Comparison of ENCODE assay signal across 32 cellular contexts in the genomic region with DNA sequence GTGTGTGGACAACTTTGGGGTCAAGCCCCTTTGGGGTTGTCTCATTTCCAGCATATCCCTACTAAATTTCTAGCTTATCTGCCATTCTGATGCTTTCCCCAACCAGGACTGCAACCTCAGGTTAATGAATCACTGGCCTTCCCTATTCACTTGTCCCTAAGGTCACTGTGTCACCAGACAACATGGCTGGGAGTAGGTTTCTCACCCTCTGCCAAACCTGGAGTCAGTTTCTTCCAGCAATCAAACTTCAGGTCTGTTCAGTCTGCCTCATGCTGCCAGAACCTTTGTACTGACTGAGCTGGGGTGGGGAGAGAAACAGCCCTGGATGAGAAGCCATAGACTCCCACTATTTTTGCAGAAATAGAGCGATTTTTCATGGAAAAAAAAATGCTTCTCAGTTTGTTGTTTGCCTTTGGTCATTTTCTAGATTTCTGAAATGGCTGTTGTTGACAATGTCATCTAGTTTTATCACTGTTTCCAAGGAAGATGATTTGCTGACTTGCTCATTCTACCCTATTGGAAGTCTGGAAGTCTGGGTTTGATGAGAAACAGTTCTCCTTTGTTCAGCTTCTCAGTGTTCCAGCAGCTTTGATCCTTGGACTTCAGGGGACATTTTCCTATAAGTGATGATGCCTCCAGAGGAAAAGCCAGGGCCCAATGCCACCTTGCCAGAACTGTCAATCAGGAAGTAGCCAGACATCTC.
DNase-seq lines count a peak whose midpoint lies in the region; ATAC-seq, FAIRE-seq and TF ChIP-seq lines count a peak whose summit lies in the region.
"Had no signal": no experiment of that assay in that cellular context is flagged by ENCODE, and none has a peak within 500 bp of the region (broad histone marks: within the 10 kb centered on the region; RNA-seq: fewer than 3 reads in every experiment).

No MANE protein-coding gene starts in this region.

- H4K8ac ChIP-seq in IMR-90 (ENCODE audit: low read depth in 2 of 2, low read length in 2 of 2) = peak overlapping the region in 1 of 2 experiments; percentile 66; a peak in 2 of 4 replicates

- H3K27ac ChIP-seq in IMR-90 (ENCODE audit: insufficient read depth, low read length) = no peak overlapping the region
- H3K27ac ChIP-seq: left lung, psoas muscle, SJCRH30, skin epidermis had no signal

- H4K20me1 ChIP-seq in IMR-90 (ENCODE audit: insufficient read depth, low read length) = no peaks in the 10 kb centered on the region

- BruUV-seq in IMR-90 (replicated peaks; lab: Mats Ljungman, UMichigan) = no TSS peak

- H2BK5ac ChIP-seq in IMR-90 (ENCODE audit: low read depth, low read length, poor library complexity, severe bottlenecking) = peak overlapping the region; percentile 1

- peak overlapping the region; percentile 14 for H3K14ac ChIP-seq in IMR-90 (replicated peaks; ENCODE audit: low read depth, low read length)

- no peak for TF ChIP-seq RAD21 in IMR-90 (IDR thresholded peaks at IDR 0.05; ENCODE audit: low read length)

- no peaks in the 10 kb centered on the region for H3K9me3 Mint-ChIP-seq in progenitor cell of endocrine pancreas (ENCODE audit: low read depth)
- H3K9me3 Mint-ChIP-seq: activated CD4-positive, alpha-beta T cell treated with anti-CD3 and anti-CD28 coated beads, Interleukin-2, amount 10 ng/mL, durations not matched to agents 7 days and 5 days; activated naive CD8-positive, alpha-beta T cell treated with anti-CD3 and anti-CD28 coated beads, Interleukin-2, amount 10 ng/mL, durations not matched to agents 7 days and 5 days; activated T-cell treated with anti-CD3 and anti-CD28 coated beads, Interleukin-2, amount 50 U/mL, for 24 hours; CD8-positive, alpha-beta memory T cell; naive thymus-derived CD4-positive, alpha-beta T cell had no signal

- CTCF ChIA-PET in IMR-90 (lab: Yijun Ruan, JAX) = no interaction called here

- peaks cover 12% of the 10 kb centered on the region for H3K4me1 Mint-ChIP-seq in progenitor cell of endocrine pancreas (ENCODE audit: low read depth)

- dilution Hi-C loops in IMR-90 (cut with HindIII; ENCODE audit: low sequenced_read_pairs, unreplicated experiment) = no loop called here

- peak overlapping the region; percentile 73 for H3K27ac Mint-ChIP-seq in progenitor cell of endocrine pancreas
- H3K27ac Mint-ChIP-seq: activated CD4-positive, alpha-beta T cell treated with anti-CD3 and anti-CD28 coated beads, Interleukin-2, amount 10 ng/mL, durations not matched to agents 7 days and 5 days; activated naive CD8-positive, alpha-beta T cell treated with anti-CD3 and anti-CD28 coated beads, Interleukin-2, amount 10 ng/mL, durations not matched to agents 7 days and 5 days; activated T-cell treated with anti-CD3 and anti-CD28 coated beads, Interleukin-2, amount 50 U/mL, for 24 hours; naive thymus-derived CD4-positive, alpha-beta T cell had no signal

- intact Hi-C loops in IMR-90 (cut with micrococcal nuclease) = no loop called here

- peak overlapping the region; percentile 1 for H2BK120ac ChIP-seq in IMR-90 (ENCODE audit: low read depth, low read length)

- no peaks in the 10 kb centered on the region for H3K27me3 ChIP-seq in IMR-90 (ENCODE audit: control insufficient read depth, insufficient read depth, low read length)
- H3K27me3 ChIP-seq: BE2C, left lung, SJCRH30 had no signal

- H4K5ac ChIP-seq in IMR-90 (ENCODE audit: low read depth, low read length) = peak overlapping the region; percentile 38

- TF ChIP-seq CTCF in IMR-90 (conservative IDR thresholded peaks at IDR 0.05; ENCODE audit: low read depth, low read length) (no peak), progenitor cell of endocrine pancreas (IDR thresholded peaks at IDR 0.05; ENCODE audit: unreplicated experiment) (no peak)

- FAIRE-seq in GM18507 (lab: Jason Lieb, UNC) = peak; percentile 65
- FAIRE-seq: colon had no signal

- no peaks in the 10 kb centered on the region for H3K36me3 Mint-ChIP-seq in progenitor cell of endocrine pancreas (ENCODE audit: insufficient read depth)
- H3K36me3 Mint-ChIP-seq: activated naive CD8-positive, alpha-beta T cell treated with anti-CD3 and anti-CD28 coated beads, Interleukin-2, amount 10 ng/mL, durations not matched to agents 7 days and 5 days; CD8-positive, alpha-beta memory T cell; naive thymus-derived CD4-positive, alpha-beta T cell had no signal

- no peak overlapping the region for H3K56ac ChIP-seq in IMR-90 (ENCODE audit: extremely low read depth, insufficient read depth, low read length)

- peak overlapping the region; percentile 66; the same call in 1 of the 2 replicates for H2AK5ac ChIP-seq in IMR-90 (ENCODE audit: low read depth, low read length)

- POLR2A ChIA-PET in IMR-90 (lab: Charles Lee; ENCODE audit: unreplicated experiment) = no interaction called here

- H3K4me3 Mint-ChIP-seq in progenitor cell of endocrine pancreas (ENCODE audit: low read depth) = no peak overlapping the region
- H3K4me3 Mint-ChIP-seq: activated CD4-positive, alpha-beta T cell treated with anti-CD3 and anti-CD28 coated beads, Interleukin-2, amount 10 ng/mL, durations not matched to agents 7 days and 5 days; activated naive CD8-positive, alpha-beta T cell treated with anti-CD3 and anti-CD28 coated beads, Interleukin-2, amount 10 ng/mL, durations not matched to agents 7 days and 5 days; activated T-cell treated with anti-CD3 and anti-CD28 coated beads, Interleukin-2, amount 50 U/mL, for 24 hours; CD8-positive, alpha-beta memory T cell; naive thymus-derived CD4-positive, alpha-beta T cell had no signal

- H3K18ac ChIP-seq in IMR-90 (ENCODE audit: low read depth, low read length) = peak overlapping the region; percentile 74; the same call in 1 of the 2 replicates

- no peaks in the 10 kb centered on the region for H3K36me3 ChIP-seq in IMR-90 (ENCODE audit: control insufficient read depth, insufficient read depth, low read length)
- H3K36me3 ChIP-seq: BE2C, left lung, SJCRH30 had no signal

- H2AFZ ChIP-seq in IMR-90 (replicated peaks; ENCODE audit: low read length, poor library complexity) = no peak overlapping the region

- no peak overlapping the region for H3K4me2 ChIP-seq in IMR-90 (ENCODE audit: low read depth, low read length)

- H3K23ac ChIP-seq in IMR-90 (ENCODE audit: low read depth, low read length) = peak overlapping the region; percentile 0

- H3K79me1 ChIP-seq in IMR-90 (ENCODE audit: low read depth in 1 of 2, low read length in 2 of 2) = no peaks in the 10 kb centered on the region

- no peak overlapping the region for H2AK9ac ChIP-seq in IMR-90 (replicated peaks; ENCODE audit: low read depth, low read length, poor library complexity)

- no peaks in the 10 kb centered on the region for H3K27me3 Mint-ChIP-seq in progenitor cell of endocrine pancreas

- no CpG with 5 or more reads among the region's 1 CpG for WGBS in IMR-90 (ENCODE audit: extremely low coverage in 2 of 2, insufficient read length in 1 of 2), 2 experiments

- no peak overlapping the region for H3K4me3 ChIP-seq in IMR-90 (ENCODE audit: insufficient read depth, low read depth, low read length)
- H3K4me3 ChIP-seq: left lung, psoas muscle, SJCRH30, skin epidermis had no signal

- no peak for TF ChIP-seq POLR2A in IMR-90 (IDR thresholded peaks at IDR 0.05; ENCODE audit: low read depth, low read length)

- H3K9me1 ChIP-seq in IMR-90 (ENCODE audit: insufficient read depth, low read length) = peaks cover 4% of the 10 kb centered on the region

- H2BK20ac ChIP-seq in IMR-90 (ENCODE audit: low read depth, low read length) = peak overlapping the region; percentile 78

- in situ Hi-C loops in IMR-90 (cut with MboI; ENCODE audit: low sequenced_read_pairs) = no loop called here

- peaks cover 6% of the 10 kb centered on the region for H3K4me1 ChIP-seq in IMR-90 (ENCODE audit: control insufficient read depth, insufficient read depth, low read length)
- H3K4me1 ChIP-seq: BE2C had no signal

- DNase-seq in GM18507 (ENCODE audit: extremely low spot score, insufficient read length, low read depth) = no peak
- DNase-seq in IMR-90 = no peak
- peak; percentile 26 for DNase-seq in kidney tubule cell (ENCODE audit: low spot score)
- DNase-seq in progenitor cell of endocrine pancreas (ENCODE audit: low spot score, unreplicated experiment) = no peak
- no peak for DNase-seq in activated CD4-positive, alpha-beta T cell treated with anti-CD3 and anti-CD28 coated beads for 4 hours
- DNase-seq in NCI-H82 (lab: John Stamatoyannopoulos, UW) = no peak
- no peak for DNase-seq in GM19238 (ENCODE audit: insufficient read length, low spot score)
- DNase-seq: ACHN; activated CD4-positive, alpha-beta T cell treated with anti-CD3 and anti-CD28 coated beads, Interleukin-2, amount 10 ng/mL, durations not matched to agents 7 days and 5 days; activated effector memory CD4-positive, alpha-beta T cell treated with anti-CD3 and anti-CD28 coated beads, Interleukin-2, amount 50 U/mL, for 16 hours; activated naive CD8-positive, alpha-beta T cell treated with anti-CD3 and anti-CD28 coated beads, Interleukin-2, amount 10 ng/mL, durations not matched to agents 7 days and 5 days; activated T-cell treated with anti-CD3 and anti-CD28 coated beads, Interleukin-2, amount 50 U/mL, for 24 hours; aorta; BE2C; CD8-positive, alpha-beta memory T cell; DMS153; effector CD4-positive, alpha-beta T cell; GOT3; KG1; left lung; naive thymus-derived CD4-positive, alpha-beta T cell; NCI-H1105; NCI-H187; psoas muscle; RPMI8226; SJCRH30; stimulated activated CD4-positive, alpha-beta T cell treated with anti-CD3 and anti-CD28 coated beads, Interleukin-1b, Interleukin-23, amount 100 ng/mL, for 48 hours; stimulated activated naive CD8-positive, alpha-beta T cell treated with anti-CD3 and anti-CD28 coated beads, Interleukin-15, Interleukin-2, amounts not matched to agents 100 U/mL and 50 U/mL, for 24 hours; SW 1271; T1000 had no signal

- H3K4ac ChIP-seq in IMR-90 (ENCODE audit: low read depth, low read length) = peak overlapping the region; percentile 56

- H4K91ac ChIP-seq in IMR-90 (ENCODE audit: insufficient read depth, low read depth, low read length) = peak overlapping the region; percentile 75

- peak; percentile 16; the same call in 1 of the 2 replicates for ATAC-seq in IMR-90 (ENCODE audit: low read depth)
- ATAC-seq: left lung; naive thymus-derived CD4-positive, alpha-beta T cell; psoas muscle; stimulated activated naive CD8-positive, alpha-beta T cell treated with anti-CD3 and anti-CD28 coated beads, Interleukin-15, Interleukin-2, amounts not matched to agents 100 U/mL and 50 U/mL, for 24 hours had no signal

- no peaks in the 10 kb centered on the region for H3K9me3 ChIP-seq in IMR-90 (ENCODE audit: control insufficient read depth, insufficient read depth, low read length)
- H3K9me3 ChIP-seq: BE2C, left lung, SJCRH30 had no signal

- H2BK15ac ChIP-seq in IMR-90 (ENCODE audit: low read depth, low read length) = peak overlapping the region; percentile 12; the same call in 1 of the 3 replicates

- H3K9ac ChIP-seq in IMR-90 (ENCODE audit: low read depth, low read length) = no peak overlapping the region

TF ChIP-seq in IMR-90, 13 proteins besides CTCF, POLR2A, EP300 and RAD21:
- no peak for TF ChIP-seq MAZ (IDR thresholded peaks at IDR 0.05; ENCODE audit: borderline replicate concordance, low read depth, low read length)
- TF ChIP-seq MAFK (IDR thresholded peaks at IDR 0.05; ENCODE audit: low read depth, low read length) = 0 out of 2 replicates have a peak, but pooled peaks have one; percentile 19
